In genomic region chr10:112607506-112607905, GRCh38 we compare ENCODE assay signal across 3 cellular contexts.
"Had no signal": no experiment of that assay in that cellular context is flagged by ENCODE, and none has a peak within 500 bp of the region (broad histone marks: within the 10 kb centered on the region; RNA-seq: fewer than 3 reads in every experiment).

No MANE protein-coding gene starts in this region.

- H3K4me3 ChIP-seq: GM12878 had no signal

- ATAC-seq: GM12878 had no signal

- DNase-seq: GDM1, GF-D8 had no signal
